ENCODE assay signal across 18 cellular contexts in genomic region chr3:8557298-8557697, GRCh38. TPM values are rescaled to one million over a fixed set of nuclear protein-coding genes. Genes with fewer than 3 reads are reported as not detected.
DNase-seq lines count a peak whose midpoint lies in the region; ATAC-seq and TF ChIP-seq lines count a peak whose summit lies in the region.
"Had no signal": no experiment of that assay in that cellular context is flagged by ENCODE, and none has a peak within 500 bp of the region (broad histone marks: within the 10 kb centered on the region; RNA-seq: fewer than 3 reads in every experiment).

No MANE protein-coding gene starts in this region.

- H2BK5ac ChIP-seq in mesenchymal stem cell (ENCODE audit: low read depth, low read length, poor library complexity, severe bottlenecking) = no peak overlapping the region

- no peak overlapping the region for H2BK15ac ChIP-seq in mesenchymal stem cell (ENCODE audit: low read depth, poor library complexity, severe bottlenecking)

- no peak for TF ChIP-seq CTCF in ascending aorta (IDR thresholded peaks at IDR 0.05)
- no peak for TF ChIP-seq CTCF in fibroblast of villous mesenchyme (IDR thresholded peaks at IDR 0.05; ENCODE audit: insufficient read depth, low read depth, low read length)
- no peak for TF ChIP-seq CTCF in testis (IDR thresholded peaks at IDR 0.05)

- H3K4ac ChIP-seq in mesenchymal stem cell (ENCODE audit: low read depth in 1 of 2, low read length in 2 of 2) = peak overlapping the region in 1 of 2 experiments; percentile 74

- peaks cover 21% of the 10 kb centered on the region for H3K79me1 ChIP-seq in mesenchymal stem cell (replicated peaks; ENCODE audit: low read length, poor library complexity, severe bottlenecking)

- peak overlapping the region; percentile 16 for H4K8ac ChIP-seq in mesenchymal stem cell (ENCODE audit: low read length)

- peak overlapping the region; percentile 60 to 79 for H3K27ac ChIP-seq in ascending aorta
- H3K27ac ChIP-seq in mesenchymal stem cell (ENCODE audit: low read length, poor library complexity, severe bottlenecking) = no peak overlapping the region
- peak overlapping the region; percentile 1 to 69 for H3K27ac ChIP-seq in testis
- H3K27ac ChIP-seq: epithelial cell of prostate had no signal

- WGBS in mesenchymal stem cell = 68% methylated on average over 4 of the region's 4 CpGs
- WGBS in testis, 2 donors = 34 to 39% methylated on average over 4 of the region's 4 CpGs

- H3K14ac ChIP-seq in mesenchymal stem cell (ENCODE audit: low read length in 2 of 2) = no peak overlapping the region

- H3K9ac ChIP-seq in mesenchymal stem cell (ENCODE audit: low read length) = peak overlapping the region; percentile 31

- H3K9me3 ChIP-seq in ascending aorta (no peaks in the 10 kb centered on the region), mesenchymal stem cell (ENCODE audit: control insufficient read depth, low read length) (no peaks in the 10 kb centered on the region), testis (no peaks in the 10 kb centered on the region)

- no peak for ATAC-seq in HG03469 (IDR thresholded peaks at IDR 0.05; ENCODE audit: unreplicated experiment)
- ATAC-seq: activated CD8-positive, alpha-beta T cell treated with anti-CD3 and anti-CD28 coated beads for 36 hours; activated T-cell treated with anti-CD3 and anti-CD28 coated beads, Interleukin-2, amount 50 U/mL, for 4 hours had no signal

- peaks cover 47 to 88% of the 10 kb centered on the region in 2 donors for H3K36me3 ChIP-seq in ascending aorta
- H3K36me3 ChIP-seq in mesenchymal stem cell (ENCODE audit: control insufficient read depth in 1 of 2, insufficient read depth in 2 of 2, low read depth in 1 of 2, low read length in 2 of 2) = peaks cover 14 to 30% of the 10 kb centered on the region in 2 experiments
- no peaks in the 10 kb centered on the region for H3K36me3 ChIP-seq in testis (ENCODE audit: low read depth, missing control alignments)

- H3K27me3 ChIP-seq in ascending aorta (no peaks in the 10 kb centered on the region), mesenchymal stem cell (ENCODE audit: control insufficient read depth in 1 of 2, insufficient read depth in 1 of 2, low read length in 2 of 2) (no peaks in the 10 kb centered on the region), testis (no peaks in the 10 kb centered on the region)

- H3K4me3 ChIP-seq in ascending aorta = no peak overlapping the region
- no peak overlapping the region for H3K4me3 ChIP-seq in fibroblast of villous mesenchyme (ENCODE audit: low read depth, low read length)
- no peak overlapping the region for H3K4me3 ChIP-seq in mesenchymal stem cell (ENCODE audit: insufficient read depth in 1 of 2, low read depth in 1 of 2, low read length in 2 of 2)
- H3K4me3 ChIP-seq in testis = no peak overlapping the region

- no peak for TF ChIP-seq POLR2A in testis (IDR thresholded peaks at IDR 0.05)

- H2BK12ac ChIP-seq in mesenchymal stem cell (ENCODE audit: low read length in 2 of 2) = peak overlapping the region; percentile 29 to 95

- H3K4me2 ChIP-seq in mesenchymal stem cell (ENCODE audit: low read length, poor library complexity, severe bottlenecking) = no peak overlapping the region

- no peak overlapping the region for H4K91ac ChIP-seq in mesenchymal stem cell (ENCODE audit: low read length)

- no peak overlapping the region for H2BK120ac ChIP-seq in mesenchymal stem cell (ENCODE audit: low read depth, low read length)

- H2AFZ ChIP-seq in mesenchymal stem cell (ENCODE audit: low read depth, low read length) = no peak overlapping the region

- intact Hi-C loops in ascending aorta (cut with DNase I) (loop anchor here (5.0 kb wide), 1 partner anchor 115 kb away; no protein-coding TSS in a partner anchor), testis (cut with DNase I; ENCODE audit: low total_unique reads) (no loop called here)

- peak overlapping the region in 1 of 2 experiments; percentile 89 for H3K18ac ChIP-seq in mesenchymal stem cell (ENCODE audit: low read depth in 1 of 2, low read length in 2 of 2)

- no peak overlapping the region for H3K23ac ChIP-seq in mesenchymal stem cell (ENCODE audit: low read length in 2 of 2)

- DNase-seq in ascending aorta (ENCODE audit: low spot score in 2 of 2) = no peak
- peak; percentile 67 for DNase-seq in fibroblast of villous mesenchyme (ENCODE audit: low read depth)
- peak; percentile 71 for DNase-seq in mesenchymal stem cell
- DNase-seq in testis = peak; percentile 83
- DNase-seq in HK-2 (ENCODE audit: unreplicated experiment) = no peak
- DNase-seq in NOMO-1 treated with dmso at 0.1 percent for 144 hours (lab: John Stamatoyannopoulos, UW; ENCODE audit: unreplicated experiment) = no peak
- DNase-seq in NCI-H446 treated with DMSO at 0.1 percent for 48 hours (lab: John Stamatoyannopoulos, UW) = no peak
- DNase-seq: activated B cell treated with CpG ODN at 0.5 μM for 24 hours; activated CD8-positive, alpha-beta T cell treated with anti-CD3 and anti-CD28 coated beads for 36 hours; activated naive CD4-positive, alpha-beta T cell treated with anti-CD3 and anti-CD28 coated beads, Interleukin-2, amount 50 U/mL, for 16 hours; activated T-cell treated with anti-CD3 and anti-CD28 coated beads, Interleukin-2, amount 50 U/mL, for 4 hours; CD4-positive, alpha-beta memory T cell; NCI-H1417; NCI-H2227 treated with DMSO at 0.1 percent for 48 hours; SHP77; stimulated activated naive CD4-positive, alpha-beta T cell treated with Interleukin-2 at 50 U/mL for 16 hours had no signal

- no peak overlapping the region for H2AK5ac ChIP-seq in mesenchymal stem cell (ENCODE audit: low read length, severe bottlenecking)

- peaks cover 38 to 86% of the 10 kb centered on the region in 2 donors for H3K4me1 ChIP-seq in ascending aorta
- peaks cover 27% of the 10 kb centered on the region for H3K4me1 ChIP-seq in mesenchymal stem cell (ENCODE audit: control insufficient read depth, insufficient read depth, low read depth, low read length)
- peaks cover 45% of the 10 kb centered on the region for H3K4me1 ChIP-seq in testis

RNA-seq across cellular contexts. Expression of gene LMCD1, which starts 55.7 kb away (rescaled TPM):
- 634 TPM for total RNA-seq in ascending aorta
- total RNA-seq in fibroblast of villous mesenchyme = 95.0 and 170 TPM in 2 replicates
- polyA plus RNA-seq in mesenchymal stem cell (2013, experiment 1 of 2) = 22.4 TPM
- polyA plus RNA-seq in mesenchymal stem cell (2013, experiment 2 of 2) = 23.5 TPM
- total RNA-seq in testis = 100 to 1,000 TPM in 1 of 2 donors, 10 to 100 TPM in 1; 47.9 to 103 TPM
- polyA plus RNA-seq in testis (ENCODE audit: insufficient read depth, low read depth, low replicate concordance) = 53.3 TPM

Comparison
In these comparisons a context has a peak if more than half of its experiments do, and no peak if none do; other contexts are left out.
1. DNase-seq: peak in fibroblast of villous mesenchyme (single experiment), mesenchymal stem cell (single experiment) and testis (single experiment); none in ascending aorta (0 of 2), HK-2 (single experiment), NOMO-1 treated with dmso at 0.1 percent for 144 hours (single experiment) and NCI-H446 treated with DMSO at 0.1 percent for 48 hours (single experiment).